Comparison of ENCODE assay signal across 19 cellular contexts in the genomic region with DNA sequence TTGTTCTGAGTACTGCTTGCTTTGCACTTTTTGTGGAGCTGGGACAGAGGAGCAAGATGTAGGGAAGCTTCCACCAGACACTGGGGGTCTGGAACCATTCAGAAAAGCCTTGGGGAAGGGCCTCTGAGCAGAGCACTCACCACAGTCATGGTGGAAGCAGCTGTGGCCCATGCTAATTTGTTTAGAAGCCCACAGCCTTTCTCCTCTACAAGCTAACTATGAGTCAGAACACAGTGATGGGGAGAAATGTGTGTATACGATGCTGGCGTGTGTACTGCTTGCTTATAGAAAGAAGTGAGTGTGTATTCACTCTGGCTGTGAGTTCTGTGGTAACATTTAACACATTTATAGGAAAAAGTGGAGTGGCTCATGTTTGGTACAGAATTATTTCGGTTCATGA.
DNase-seq lines count a peak whose midpoint lies in the region; ATAC-seq and TF ChIP-seq lines count a peak whose summit lies in the region.
"Had no signal": no experiment of that assay in that cellular context is flagged by ENCODE, and none has a peak within 500 bp of the region (broad histone marks: within the 10 kb centered on the region; RNA-seq: fewer than 3 reads in every experiment).

No MANE protein-coding gene starts in this region.

- no peak for TF ChIP-seq POLR2A in gastrocnemius medialis (IDR thresholded peaks at IDR 0.05)
- no peak for TF ChIP-seq POLR2A in uterus (IDR thresholded peaks at IDR 0.05)

- in situ Hi-C loops in gastrocnemius medialis (cut with MboI; ENCODE audit: low sequenced_read_pairs in 4 of 4) = no loop called here

- H3K4me3 ChIP-seq in gastrocnemius medialis = no peak overlapping the region
- no peak overlapping the region for H3K4me3 ChIP-seq in uterus
- H3K4me3 ChIP-seq: colonic mucosa, gastroesophageal sphincter had no signal

- no peak for TF ChIP-seq CTCF in GM10248 (IDR thresholded peaks at IDR 0.05; ENCODE audit: control extremely low read depth, extremely low read depth, low read depth, missing control alignments)
- no peak for TF ChIP-seq CTCF in gastrocnemius medialis (IDR thresholded peaks at IDR 0.05 in 4 of 5, conservative IDR thresholded peaks at IDR 0.05 in 1 of 5)
- no peak for TF ChIP-seq CTCF in uterus (IDR thresholded peaks at IDR 0.05)

- POLR2A ChIA-PET in GM10248 (lab: Yijun Ruan, JAX) = no interaction called here

- no peaks in the 10 kb centered on the region for H3K9me3 ChIP-seq in gastrocnemius medialis
- H3K9me3 ChIP-seq in uterus = no peaks in the 10 kb centered on the region
- H3K9me3 ChIP-seq: colonic mucosa, gastroesophageal sphincter had no signal

- DNase-seq in GM10248 (ENCODE audit: extremely low spot score) (peak; percentile 33), T-helper 2 cell (no peak), gastrocnemius medialis (no peak), RPMI8226 (no peak), uterus (no peak)
- DNase-seq: activated effector memory CD4-positive, alpha-beta T cell treated with anti-CD3 and anti-CD28 coated beads, Interleukin-2, amount 50 U/mL, for 16 hours; CD8-positive, alpha-beta T cell; colonic mucosa; naive B cell; NCI-H1092 treated with DMSO at 0.1 percent for 48 hours; NCI-H2171; NK-92 treated with Interleukin-12 subunit alpha and Interleukin-12 subunit beta, amount 100 ng/mL, for 24 hours; stimulated activated naive CD8-positive, alpha-beta T cell treated with anti-CD3 and anti-CD28 coated beads, Interleukin-15, Interleukin-2, amounts not matched to agents 100 U/mL and 50 U/mL, for 24 hours had no signal

- H3K27me3 ChIP-seq in gastrocnemius medialis = no peaks in the 10 kb centered on the region
- no peaks in the 10 kb centered on the region for H3K27me3 ChIP-seq in uterus
- H3K27me3 ChIP-seq: colonic mucosa, gastroesophageal sphincter had no signal

- H3K36me3 ChIP-seq in gastrocnemius medialis (no peaks in the 10 kb centered on the region), uterus (no peaks in the 10 kb centered on the region)
- H3K36me3 ChIP-seq: colonic mucosa, gastroesophageal sphincter, WERI-Rb-1 had no signal

- H3K27ac ChIP-seq in gastrocnemius medialis = no peak overlapping the region
- no peak overlapping the region for H3K27ac ChIP-seq in uterus
- H3K27ac ChIP-seq: colonic mucosa, gastroesophageal sphincter, RWPE1, WERI-Rb-1 had no signal

- intact Hi-C loops in gastrocnemius medialis (cut with DNase I; ENCODE audit: low total_unique reads) = no loop called here
- intact Hi-C loops in uterus (cut with DNase I; ENCODE audit: low total_unique reads) = no loop called here

- CTCF ChIA-PET in GM10248 (lab: Yijun Ruan, JAX) = interaction anchor here (1.2 to 1.6 kb wide), 2 partner anchors 14 to 16 kb away, joined by 3 to 4 read pairs; no protein-coding TSS in a partner anchor

- ATAC-seq in GM19324 (IDR thresholded peaks at IDR 0.05; ENCODE audit: low FRiP score, unreplicated experiment) (peak; percentile 52), HG02759 (IDR thresholded peaks at IDR 0.05; ENCODE audit: unreplicated experiment) (peak; percentile 62), HG03432 (IDR thresholded peaks at IDR 0.05; ENCODE audit: unreplicated experiment) (peak; percentile 54), gastrocnemius medialis (no peak)
- ATAC-seq: CD8-positive, alpha-beta T cell; gastroesophageal sphincter; stimulated activated naive CD8-positive, alpha-beta T cell treated with anti-CD3 and anti-CD28 coated beads, Interleukin-15, Interleukin-2, amounts not matched to agents 100 U/mL and 50 U/mL, for 24 hours had no signal

- H3K4me1 ChIP-seq in gastrocnemius medialis (no peaks in the 10 kb centered on the region), uterus (no peaks in the 10 kb centered on the region)

Comparison
In these comparisons a context has a peak if more than half of its experiments do, and no peak if none do; other contexts are left out.
1. ATAC-seq: peak in GM19324 (single experiment), HG02759 (single experiment) and HG03432 (single experiment); none in gastrocnemius medialis (0 of 2).